Comparison of ENCODE assay signal across 9 cellular contexts in genomic region chr14:99273724-99274345, GRCh38. TPM values are rescaled to one million over a fixed set of nuclear protein-coding genes. Genes with fewer than 3 reads are reported as not detected.
DNase-seq lines count a peak whose midpoint lies in the region; ATAC-seq and TF ChIP-seq lines count a peak whose summit lies in the region.
"Had no signal": no experiment of that assay in that cellular context is flagged by ENCODE, and none has a peak within 500 bp of the region (broad histone marks: within the 10 kb centered on the region; RNA-seq: fewer than 3 reads in every experiment).

No MANE protein-coding gene starts in this region.

- WGBS in psoas muscle, 3 donors = 4 to 6% (median 6%) methylated on average over 37 of the region's 37 CpGs

- intact Hi-C loops in Panc1 (cut with micrococcal nuclease; ENCODE audit: unreplicated experiment) (no loop called here), psoas muscle (cut with DNase I) (no loop called here)

- in situ Hi-C loops in GM13977 (cut with MboI; ENCODE audit: low pct_unique_long_range_greater_than_20kb, low sequenced_read_pairs, unreplicated experiment) (no loop called here), Panc1 (cut with HindIII; ENCODE audit: low pct_unique_long_range_greater_than_20kb, low sequenced_read_pairs) (no loop called here), ACHN (cut with HindIII; ENCODE audit: low pct_ligation_motif_present, low pct_unique_long_range_greater_than_20kb, low sequenced_read_pairs) (no loop called here)

- peak overlapping the region; percentile 66 for H3K4me3 Mint-ChIP-seq in endothelial cell (ENCODE audit: unreplicated experiment)

- POLR2A ChIA-PET in Panc1 (lab: Charles Lee) = no interaction called here

- peaks cover 2% of the 10 kb centered on the region; the same call in 1 of the 2 replicates for H3K4me1 ChIP-seq in Panc1 (ENCODE audit: control insufficient read depth, insufficient read depth, low read length)
- peaks cover 12% of the 10 kb centered on the region for H3K4me1 ChIP-seq in psoas muscle

- H3K27ac Mint-ChIP-seq in endothelial cell (ENCODE audit: unreplicated experiment) = no peak overlapping the region

- H3K36me3 Mint-ChIP-seq in endothelial cell (ENCODE audit: low read depth, unreplicated experiment) = peaks cover 3% of the 10 kb centered on the region

- no peaks in the 10 kb centered on the region for H3K9me3 ChIP-seq in Panc1 (ENCODE audit: control insufficient read depth, insufficient read depth, low read depth, low read length)
- no peaks in the 10 kb centered on the region for H3K9me3 ChIP-seq in psoas muscle

- peak overlapping the region; percentile 44 to 57 for H3K4me3 ChIP-seq in Panc1 (ENCODE audit: low read depth in 2 of 2, low read length in 2 of 2)
- H3K4me3 ChIP-seq in psoas muscle = peak overlapping the region; percentile 36

- peaks cover 11% of the 10 kb centered on the region for H3K27me3 Mint-ChIP-seq in endothelial cell (ENCODE audit: unreplicated experiment)

- H3K27ac ChIP-seq in Panc1 (ENCODE audit: low read length) = no peak overlapping the region
- H3K27ac ChIP-seq in psoas muscle = no peak overlapping the region

- peaks cover 19% of the 10 kb centered on the region for H3K4me1 Mint-ChIP-seq in endothelial cell (ENCODE audit: unreplicated experiment)

- peak; percentile 43 for DNase-seq in GM13977 (ENCODE audit: low spot score)
- DNase-seq in Panc1 (ENCODE audit: low read depth, low spot score) = no peak
- DNase-seq in endothelial cell (ENCODE audit: low spot score) = no peak
- no peak for DNase-seq in psoas muscle
- DNase-seq in NCI-H524 treated with DMSO at 0.1 percent for 48 hours (lab: John Stamatoyannopoulos, UW) = no peak
- DNase-seq in hippocampal formation (lab: John Stamatoyannopoulos, UW) = no peak
- no peak for DNase-seq in ACHN

- no TSS peak for BruUV-seq in Panc1 (replicated peaks; lab: Mats Ljungman, UMichigan)

- no peaks in the 10 kb centered on the region for H3K9me3 Mint-ChIP-seq in endothelial cell (ENCODE audit: unreplicated experiment)

- no peaks in the 10 kb centered on the region for H3K36me3 ChIP-seq in Panc1 (ENCODE audit: control insufficient read depth, insufficient read depth, low read length)
- H3K36me3 ChIP-seq in psoas muscle (ENCODE audit: insufficient read depth in 1 of 2, low read depth in 1 of 2) = no peaks in the 10 kb centered on the region

- TF ChIP-seq CTCF in GM13977 (IDR thresholded peaks at IDR 0.05; ENCODE audit: extremely low read depth, insufficient read depth, missing control alignments) = no peak
- no peak for TF ChIP-seq CTCF in Panc1 (IDR thresholded peaks at IDR 0.05)
- TF ChIP-seq CTCF in endothelial cell (IDR thresholded peaks at IDR 0.05; ENCODE audit: unreplicated experiment) = no peak
- no peak for TF ChIP-seq CTCF in psoas muscle (IDR thresholded peaks at IDR 0.05)

- ATAC-seq in Panc1 = peak; percentile 40; the same call in 1 of the 2 replicates
- ATAC-seq in psoas muscle = no peak
- no peak for ATAC-seq in HG03097 (IDR thresholded peaks at IDR 0.05; ENCODE audit: low FRiP score, unreplicated experiment)

- H3K27me3 ChIP-seq in Panc1 (ENCODE audit: control insufficient read depth, insufficient read depth, low read length) (peaks cover 20% of the 10 kb centered on the region; the same call in 1 of the 2 replicates), psoas muscle (ENCODE audit: insufficient read depth in 3 of 3, low read length in 2 of 3) (peaks cover 10 to 87% (median 34%) of the 10 kb centered on the region in 3 donors)

- CTCF ChIA-PET in Panc1 (lab: Charles Lee) = no interaction called here

RNA-seq across cellular contexts. Expression of gene BCL11B, which starts 1.8 kb away (rescaled TPM):
- total RNA-seq in Panc1 (2021; ENCODE audit: unreplicated experiment) (0.23 TPM), endothelial cell (ENCODE audit: unreplicated experiment) (1.0 TPM), psoas muscle (under 1 TPM in 3 of 4 donors, not detected in 1; 0.15 to 0.34 (median 0.17) TPM)
- not detected for polyA plus RNA-seq in Panc1 (2012; ENCODE audit: insufficient read length)
- under 1 TPM in 2 of 3 donors, not detected in 1; 0.01 to 0.03 TPM for polyA plus RNA-seq in psoas muscle
- total RNA-seq: LHCN-M2 had no signal
